6 cellular contexts compared by ENCODE assay signal in genomic region chr14:103521438-103521961, GRCh38. TPM values are rescaled to one million over a fixed set of nuclear protein-coding genes. Genes with fewer than 3 reads are reported as not detected.
A peak's percentile ranks its signal among the peaks of the same experiment; 100 is the strongest.
DNase-seq lines count a peak whose midpoint lies in the region; ATAC-seq and TF ChIP-seq lines count a peak whose summit lies in the region.

No MANE protein-coding gene starts in this region.

- H4K20me1 ChIP-seq in DOHH2 (ENCODE audit: control insufficient read depth, insufficient read depth, low read depth, low read length): 0 out of 2 replicates have a peak, but pooled peaks cover 6% of the 10 kb centered on the region
- no peaks in the 10 kb centered on the region for H4K20me1 ChIP-seq in SU-DHL-6 (ENCODE audit: low read depth, low read length)

- no peak overlapping the region for H2AFZ ChIP-seq in SU-DHL-6 (ENCODE audit: low read depth, low read length, severe bottlenecking)

- H3K79me2 ChIP-seq in DOHH2 (ENCODE audit: control insufficient read depth, low read length) (no peaks in the 10 kb centered on the region), SU-DHL-6 (ENCODE audit: insufficient read depth, low read length) (no peaks in the 10 kb centered on the region)

- H3K4me1 ChIP-seq in DOHH2 (ENCODE audit: control insufficient read depth, low read length): peaks cover 23% of the 10 kb centered on the region

- H3F3A ChIP-seq in DOHH2 (ENCODE audit: control insufficient read depth, insufficient read depth) (peaks cover 6% of the 10 kb centered on the region; the same call in 1 of the 2 replicates), SU-DHL-6 (ENCODE audit: insufficient read depth) (0 out of 2 replicates have a peak, but pooled peaks cover 8% of the 10 kb centered on the region)

- no peak for DNase-seq in lower leg skin (ENCODE audit: low spot score in 2 of 2)
- no peak for DNase-seq in AG08396 (ENCODE audit: low spot score)

- H3K27me3 ChIP-seq in DOHH2 (ENCODE audit: control insufficient read depth, low read length) (peaks cover 25% of the 10 kb centered on the region), SU-DHL-6 (ENCODE audit: low read length) (no peaks in the 10 kb centered on the region)

- H3K36me3 ChIP-seq in DOHH2 (ENCODE audit: control insufficient read depth, low read length) (no peaks in the 10 kb centered on the region), SU-DHL-6 (ENCODE audit: low read length) (no peaks in the 10 kb centered on the region)

- no peaks in the 10 kb centered on the region for H3K9me2 ChIP-seq in DOHH2 (replicated peaks; ENCODE audit: control insufficient read depth, low read length)
- no peaks in the 10 kb centered on the region for H3K9me2 ChIP-seq in SU-DHL-6 (replicated peaks; ENCODE audit: insufficient read depth, low read length)

- H3K4me2 ChIP-seq in DOHH2 (ENCODE audit: low read length): peak overlapping the region; percentile 83
- peak overlapping the region; percentile 61 for H3K4me2 ChIP-seq in SU-DHL-6 (ENCODE audit: low read depth, low read length, poor library complexity, severe bottlenecking)

- intact Hi-C loops in lower leg skin (cut with DNase I; ENCODE audit: low total_unique reads): no loop called here

- TF ChIP-seq POLR2A in lower leg skin (IDR thresholded peaks at IDR 0.05): no peak

- H3K9me3 ChIP-seq in DOHH2 (ENCODE audit: control insufficient read depth, insufficient read depth, low read length) (no peaks in the 10 kb centered on the region), SU-DHL-6 (ENCODE audit: insufficient read depth, low read length) (no peaks in the 10 kb centered on the region)

- no peak overlapping the region for H3K27ac ChIP-seq in DOHH2 (ENCODE audit: low read depth, low read length)
- H3K27ac ChIP-seq in SU-DHL-6 (ENCODE audit: low read depth, low read length): no peak overlapping the region

- no peak for TF ChIP-seq CTCF in DOHH2 (IDR thresholded peaks at IDR 0.05; ENCODE audit: low read depth, low read length, poor library complexity, severe bottlenecking)
- TF ChIP-seq CTCF in SU-DHL-6 (IDR thresholded peaks at IDR 0.05; ENCODE audit: insufficient read depth, low read length, poor library complexity, severe bottlenecking): no peak
- no peak for TF ChIP-seq CTCF in lower leg skin (IDR thresholded peaks at IDR 0.05)

- ATAC-seq in GM19395 (IDR thresholded peaks at IDR 0.05; ENCODE audit: unreplicated experiment) (no peak), GM19328 (IDR thresholded peaks at IDR 0.05; ENCODE audit: unreplicated experiment) (no peak)

- peak overlapping the region; percentile 71 for H3K4me3 ChIP-seq in DOHH2 (ENCODE audit: low read length)
- H3K4me3 ChIP-seq in SU-DHL-6 (ENCODE audit: insufficient read depth, low read length, poor library complexity, severe bottlenecking): peak overlapping the region; percentile 55
- peak overlapping the region; percentile 30 for H3K4me3 ChIP-seq in lower leg skin (ENCODE audit: low read depth, poor library complexity, severe bottlenecking)

- 0 to 2% methylated on average over 5 to 15 of the region's 78 CpGs for WGBS in lower leg skin, 2 donors

- peak overlapping the region; percentile 42; the same call in 1 of the 2 replicates for H3K9ac ChIP-seq in SU-DHL-6 (ENCODE audit: low read length)

RNA-seq across cellular contexts. Expression of gene CKB, which starts 1.1 kb away (rescaled TPM):
- 100 to 1,000 TPM; 168 to 236 (median 214) TPM for total RNA-seq in lower leg skin

RNA-seq across cellular contexts. Expression of gene TRMT61A, which starts 7.5 kb away (rescaled TPM):
- total RNA-seq in lower leg skin: 10 to 100 TPM in 3 of 4 donors, 1 to 10 TPM in 1; 9.2 to 22.5 (median 16.0) TPM

RNA-seq across cellular contexts. Expression of gene BAG5, which starts 41.0 kb away (rescaled TPM):
- total RNA-seq in lower leg skin: 10 to 100 TPM; 40.3 to 44.3 (median 43.1) TPM

RNA-seq across cellular contexts. Expression of gene COA8, which starts 41.3 kb away (rescaled TPM):
- total RNA-seq in lower leg skin: 10 to 100 TPM; 21.0 to 32.9 (median 30.0) TPM
